In the genomic region with DNA sequence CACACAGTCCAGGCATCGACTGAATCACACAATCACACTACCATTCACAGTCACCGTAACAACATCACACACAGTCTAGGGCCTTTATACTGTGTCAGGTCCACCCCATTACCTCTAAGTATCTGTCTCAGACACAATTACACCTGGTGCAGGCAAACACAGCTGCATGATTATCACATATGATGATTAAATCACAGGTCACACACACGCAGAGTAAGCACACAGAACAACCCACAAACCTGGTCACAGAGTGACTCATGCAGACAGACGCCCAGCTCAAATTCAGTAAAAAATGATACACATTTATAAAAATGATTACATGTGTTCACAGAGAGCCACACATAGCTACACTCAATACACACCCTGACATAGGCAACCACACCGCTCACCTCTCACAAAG, we compare ENCODE assay signal across 9 cellular contexts. TPM values are rescaled to one million over a fixed set of nuclear protein-coding genes. Genes with fewer than 3 reads are reported as not detected.
DNase-seq lines count a peak whose midpoint lies in the region; ATAC-seq and TF ChIP-seq lines count a peak whose summit lies in the region.
"Had no signal": no experiment of that assay in that cellular context is flagged by ENCODE, and none has a peak within 500 bp of the region (broad histone marks: within the 10 kb centered on the region; RNA-seq: fewer than 3 reads in every experiment).

No MANE protein-coding gene starts in this region.

- H3K27ac Mint-ChIP-seq in neural progenitor cell, result no peak overlapping the region
- H3K27ac Mint-ChIP-seq: activated naive CD4-positive, alpha-beta T cell treated with anti-CD3 and anti-CD28 coated beads, Interleukin-2, amount 50 U/mL, for 72 hours had no signal

- H3K36me3 ChIP-seq in ES-I3 (ENCODE audit: insufficient read depth, low read length) (no peaks in the 10 kb centered on the region; the same call in 1 of the 2 replicates), Loucy (ENCODE audit: insufficient read depth, low read length) (no peaks in the 10 kb centered on the region), neural progenitor cell (no peaks in the 10 kb centered on the region), left lung (no peaks in the 10 kb centered on the region)

- peaks cover 5% of the 10 kb centered on the region for H3K36me3 Mint-ChIP-seq in neural progenitor cell

- no peaks in the 10 kb centered on the region for H3K27me3 Mint-ChIP-seq in neural progenitor cell (ENCODE audit: insufficient read depth, low read depth)

- H4K20me1 ChIP-seq in Loucy (ENCODE audit: insufficient read depth, low read length, poor library complexity, severe bottlenecking) (no peaks in the 10 kb centered on the region), neural progenitor cell (ENCODE audit: low read depth) (peaks cover 17% of the 10 kb centered on the region)

- no peaks in the 10 kb centered on the region for H3K9me2 ChIP-seq in Loucy (replicated peaks; ENCODE audit: low read depth, low read length)

- H3K27ac ChIP-seq in neural progenitor cell (no peak overlapping the region), left lung (no peak overlapping the region)

- H3K4me2 ChIP-seq in Loucy (ENCODE audit: low read depth, low read length, poor library complexity, severe bottlenecking), result peak overlapping the region; percentile 78
- H3K4me2 ChIP-seq in neural progenitor cell, result peak overlapping the region; percentile 87

- peaks cover 16% of the 10 kb centered on the region for H3K4me1 Mint-ChIP-seq in neural progenitor cell

- DNase-seq in cardiac fibroblast (ENCODE audit: low read depth in 2 of 2) (peak in 1 of 2 donors; percentile 40), neural progenitor cell (ENCODE audit: low spot score) (no peak), SIG-M5 treated with dmso at 0.1 percent for 504 hours (lab: John Stamatoyannopoulos, UW; ENCODE audit: unreplicated experiment) (no peak), NCI-H345 treated with DMSO at 0.1 percent for 48 hours (lab: John Stamatoyannopoulos, UW; ENCODE audit: unreplicated experiment) (no peak), left lung (no peak)

- H3K4me1 ChIP-seq in ES-I3 (ENCODE audit: insufficient read depth, low read length), result peaks cover 6% of the 10 kb centered on the region
- H3K4me1 ChIP-seq in Loucy (ENCODE audit: insufficient read depth, low read length, poor library complexity, severe bottlenecking), result peaks cover 29% of the 10 kb centered on the region
- H3K4me1 ChIP-seq in neural progenitor cell, result peaks cover 5% of the 10 kb centered on the region
- H3K4me1 ChIP-seq in left lung, result peaks cover 15 to 30% of the 10 kb centered on the region in 2 donors

- H3K9me3 ChIP-seq in ES-I3 (ENCODE audit: control insufficient read depth, insufficient read depth, low read length), result no peaks in the 10 kb centered on the region
- no peaks in the 10 kb centered on the region for H3K9me3 ChIP-seq in Loucy (ENCODE audit: insufficient read depth, low read depth, low read length)
- H3K9me3 ChIP-seq in neural progenitor cell (ENCODE audit: low read depth), result no peaks in the 10 kb centered on the region
- H3K9me3 ChIP-seq in left lung, result no peaks in the 10 kb centered on the region

- no peaks in the 10 kb centered on the region for H3K9me3 Mint-ChIP-seq in neural progenitor cell
- H3K9me3 Mint-ChIP-seq: activated naive CD4-positive, alpha-beta T cell treated with anti-CD3 and anti-CD28 coated beads, Interleukin-2, amount 50 U/mL, for 72 hours had no signal

- H3K4me3 ChIP-seq in Loucy (ENCODE audit: low read length, poor library complexity, severe bottlenecking), result peak overlapping the region; percentile 80
- peak overlapping the region; percentile 86 to 91 for H3K4me3 ChIP-seq in cardiac fibroblast (replicated peaks in 1 of 2; ENCODE audit: low read depth in 2 of 2, low read length in 2 of 2)
- peak overlapping the region; percentile 82 for H3K4me3 ChIP-seq in neural progenitor cell
- H3K4me3 ChIP-seq in left lung, result peak overlapping the region in 1 of 2 donors; percentile 59

- H3F3A ChIP-seq in Loucy (ENCODE audit: low read depth) (no peaks in the 10 kb centered on the region), neural progenitor cell (ENCODE audit: low read depth) (no peaks in the 10 kb centered on the region)

- H3K79me2 ChIP-seq in Loucy (ENCODE audit: insufficient read depth, low read length) (peaks cover 18% of the 10 kb centered on the region; the same call in 1 of the 2 replicates), neural progenitor cell (ENCODE audit: low read depth) (peaks cover 19% of the 10 kb centered on the region)

- no peak overlapping the region for H2AFZ ChIP-seq in Loucy (ENCODE audit: low read length)
- H2AFZ ChIP-seq in neural progenitor cell (replicated peaks), result no peak overlapping the region

- no peak for ATAC-seq in left lung
- ATAC-seq in GM18502 (IDR thresholded peaks at IDR 0.05; ENCODE audit: poor library complexity, unreplicated experiment), result no peak

- H3K4me3 Mint-ChIP-seq in neural progenitor cell, result no peak overlapping the region

- intact Hi-C loops in left lung (cut with DNase I), result no loop called here

- TF ChIP-seq CTCF in Loucy (conservative IDR thresholded peaks at IDR 0.05; ENCODE audit: low read length) (no peak), cardiac fibroblast (IDR thresholded peaks at IDR 0.05; ENCODE audit: low read depth, low read length) (no peak), neural progenitor cell (IDR thresholded peaks at IDR 0.05) (no peak), left lung (IDR thresholded peaks at IDR 0.05) (no peak)

- H3K27me3 ChIP-seq in Loucy (ENCODE audit: insufficient read depth, low read length, poor library complexity, severe bottlenecking) (no peaks in the 10 kb centered on the region), neural progenitor cell (no peaks in the 10 kb centered on the region), left lung (no peaks in the 10 kb centered on the region)

- H3K9ac ChIP-seq in ES-I3 (ENCODE audit: low read depth, low read length) (peak overlapping the region; percentile 85; the same call in 1 of the 2 replicates), Loucy (ENCODE audit: low read depth, low read length, poor library complexity, severe bottlenecking) (peak overlapping the region; percentile 82), neural progenitor cell (peak overlapping the region; percentile 62)

RNA-seq across cellular contexts. Expression of a gene that starts 1.2 kb away (rescaled TPM):
- total RNA-seq in neural progenitor cell (ENCODE audit: low replicate concordance) (1.5 and 2.4 TPM in 2 replicates), left lung (1 to 10 TPM; 3.4 to 3.9 TPM)

RNA-seq across cellular contexts. Expression of a gene that starts 20.4 kb away (rescaled TPM):
- total RNA-seq in neural progenitor cell (ENCODE audit: low replicate concordance) (49.8 and 49.9 TPM in 2 replicates), left lung (10 to 100 TPM; 25.4 to 31.9 TPM)

RNA-seq across cellular contexts. Expression of a gene that starts 27.7 kb away (rescaled TPM):
- 7.5 and 37.1 TPM in 2 replicates for total RNA-seq in neural progenitor cell (ENCODE audit: low replicate concordance)
- total RNA-seq in left lung, result 10 to 100 TPM in 1 of 2 donors, 1 to 10 TPM in 1; 9.8 to 10.2 TPM

RNA-seq across cellular contexts. Expression of a gene that starts 36.9 kb away (rescaled TPM):
- 3.7 and 8.0 TPM in 2 replicates for total RNA-seq in neural progenitor cell (ENCODE audit: low replicate concordance)
- 1 to 10 TPM in 1 of 2 donors, under 1 TPM in 1; 0.76 to 1.2 TPM for total RNA-seq in left lung

RNA-seq across cellular contexts. Expression of a gene that starts 46.9 kb away (rescaled TPM):
- 18.6 and 24.0 TPM in 2 replicates for total RNA-seq in neural progenitor cell (ENCODE audit: low replicate concordance)
- total RNA-seq in left lung, result 1 to 10 TPM; 5.5 TPM
